ENCODE assay signal across 9 cellular contexts in genomic region chr10:35517431-35518181, GRCh38.
DNase-seq lines count a peak whose midpoint lies in the region; ATAC-seq and TF ChIP-seq lines count a peak whose summit lies in the region.
"Had no signal": no experiment of that assay in that cellular context is flagged by ENCODE, and none has a peak within 500 bp of the region (broad histone marks: within the 10 kb centered on the region; RNA-seq: fewer than 3 reads in every experiment).

No MANE protein-coding gene starts in this region.

- in situ Hi-C loops in astrocyte of the spinal cord (cut with HindIII; ENCODE audit: low sequenced_read_pairs) = no loop called here

- ATAC-seq in GM19467 (IDR thresholded peaks at IDR 0.05; ENCODE audit: unreplicated experiment) = no peak

- DNase-seq in EL (peak; percentile 27), astrocyte of the spinal cord (ENCODE audit: low read depth, low spot score) (peak; percentile 8), glomerular visceral epithelial cell (ENCODE audit: extremely low spot score) (peak; percentile 13), renal cortical epithelial cell (ENCODE audit: low read depth) (peak; percentile 28), dedifferentiated amniotic fluid mesenchymal stem cell (ENCODE audit: extremely low spot score) (no peak), NCI-H1417 (lab: John Stamatoyannopoulos, UW) (no peak)
- no peak for DNase-seq in activated CD8-positive, alpha-beta memory T cell treated with anti-CD3 and anti-CD28 coated beads for 24 hours

- no peak overlapping the region for H3K4me3 ChIP-seq in astrocyte of the spinal cord (ENCODE audit: low read depth, low read length)
- H3K4me3 ChIP-seq: esophagus muscularis mucosa had no signal

- TF ChIP-seq CTCF in astrocyte of the spinal cord (IDR thresholded peaks at IDR 0.05; ENCODE audit: low read depth, low read length) = no peak

Comparison
In these comparisons a context has a peak if more than half of its experiments do, and no peak if none do; other contexts are left out.
1. DNase-seq: peak in EL (single experiment), astrocyte of the spinal cord (single experiment), glomerular visceral epithelial cell (single experiment) and renal cortical epithelial cell (single experiment); none in dedifferentiated amniotic fluid mesenchymal stem cell (single experiment), NCI-H1417 (0 of 3) and activated CD8-positive, alpha-beta memory T cell treated with anti-CD3 and anti-CD28 coated beads for 24 hours (single experiment).